Comparison of ENCODE assay signal across 9 cellular contexts in the genomic region with DNA sequence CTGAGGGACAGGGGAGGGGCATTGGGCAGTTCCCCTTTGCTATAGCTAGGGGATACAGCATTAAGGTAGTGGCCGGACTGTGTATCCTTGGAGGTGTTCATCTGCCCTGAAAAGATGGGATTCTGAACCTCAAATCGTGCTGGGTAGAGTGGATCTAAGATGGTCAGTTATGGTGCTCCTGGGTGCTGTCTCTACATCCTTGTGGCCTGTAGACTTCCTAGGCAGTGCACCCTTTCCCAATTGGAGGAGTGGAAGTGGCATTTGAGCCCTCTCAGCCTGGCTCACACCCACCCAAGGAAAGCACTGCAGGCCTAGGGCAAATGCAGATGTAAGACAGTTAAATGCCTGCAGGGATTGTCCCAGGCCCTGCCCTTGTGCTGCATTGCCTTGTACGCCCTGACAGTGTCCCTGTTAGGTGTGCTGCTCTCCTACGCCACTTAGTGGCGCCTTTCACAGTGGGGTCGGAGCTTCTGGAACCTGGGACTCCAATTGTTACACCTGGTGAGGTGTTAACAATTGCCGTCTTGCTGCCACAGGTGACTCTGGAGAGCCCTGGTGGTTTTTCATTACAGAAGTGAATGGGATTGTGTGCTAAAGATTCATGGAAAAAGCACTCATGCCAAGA. TPM values are rescaled to one million over a fixed set of nuclear protein-coding genes. Genes with fewer than 3 reads are reported as not detected.
A peak's percentile ranks its signal among the peaks of the same experiment; 100 is the strongest.
DNase-seq lines count a peak whose midpoint lies in the region; ATAC-seq and TF ChIP-seq lines count a peak whose summit lies in the region.
"Had no signal": no experiment of that assay in that cellular context is flagged by ENCODE, and none has a peak within 500 bp of the region (broad histone marks: within the 10 kb centered on the region; RNA-seq: fewer than 3 reads in every experiment).

No MANE protein-coding gene starts in this region.

- no peaks in the 10 kb centered on the region for H3K9me3 Mint-ChIP-seq in activated CD8-positive, alpha-beta memory T cell treated with anti-CD3 and anti-CD28 coated beads, Interleukin-2, amount 10 ng/mL, durations not matched to agents 7 days and 5 days (ENCODE audit: low read depth)
- H3K9me3 Mint-ChIP-seq: CD8-positive, alpha-beta memory T cell had no signal

- H3K4me1 Mint-ChIP-seq in activated CD8-positive, alpha-beta memory T cell treated with anti-CD3 and anti-CD28 coated beads, Interleukin-2, amount 10 ng/mL, durations not matched to agents 7 days and 5 days: peaks cover 1% of the 10 kb centered on the region

- no peak overlapping the region for H3K4me3 Mint-ChIP-seq in activated CD8-positive, alpha-beta memory T cell treated with anti-CD3 and anti-CD28 coated beads, Interleukin-2, amount 10 ng/mL, durations not matched to agents 7 days and 5 days
- H3K4me3 Mint-ChIP-seq: CD8-positive, alpha-beta memory T cell had no signal

- no peak overlapping the region for H3K9ac ChIP-seq in MM.1S (ENCODE audit: low read length)
- H3K9ac ChIP-seq in GM23248: no peak overlapping the region

- no peak overlapping the region for H2AFZ ChIP-seq in MM.1S (ENCODE audit: low read length)
- H2AFZ ChIP-seq in GM23248: no peak overlapping the region

- WGBS in GM23248 (ENCODE audit: low coverage in 1 of 2, low lambda C conversion rate in 2 of 2, missing lambda C conversion rate in 2 of 2), 2 experiments: 73 to 83% methylated on average over 7 of the region's 7 CpGs

- H4K20me1 ChIP-seq in MM.1S (ENCODE audit: insufficient read depth, low read length) (no peaks in the 10 kb centered on the region), GM23248 (ENCODE audit: insufficient read depth) (no peaks in the 10 kb centered on the region)

- in situ Hi-C loops in GM23248 (cut with MboI): no loop called here

- peaks cover 12% of the 10 kb centered on the region for H3F3A ChIP-seq in MM.1S (ENCODE audit: insufficient read depth, low read length)
- H3F3A ChIP-seq in GM23248 (ENCODE audit: insufficient read depth): peaks cover 11% of the 10 kb centered on the region

- H3K36me3 ChIP-seq in H7 (replicated peaks; ENCODE audit: control insufficient read depth, insufficient read depth, low read length) (no peaks in the 10 kb centered on the region), MM.1S (replicated peaks; ENCODE audit: insufficient read depth, low read length) (no peaks in the 10 kb centered on the region), GM23248 (ENCODE audit: low read depth) (no peaks in the 10 kb centered on the region)

- H3K27me3 Mint-ChIP-seq in activated CD8-positive, alpha-beta memory T cell treated with anti-CD3 and anti-CD28 coated beads, Interleukin-2, amount 10 ng/mL, durations not matched to agents 7 days and 5 days: no peaks in the 10 kb centered on the region

- no peaks in the 10 kb centered on the region for H3K27me3 ChIP-seq in H7 (ENCODE audit: control insufficient read depth, insufficient read depth, low read length)
- no peaks in the 10 kb centered on the region for H3K27me3 ChIP-seq in MM.1S (replicated peaks; ENCODE audit: insufficient read depth, low read length)
- no peaks in the 10 kb centered on the region for H3K27me3 ChIP-seq in GM23248 (replicated peaks; ENCODE audit: insufficient read depth)

- CTCF ChIA-PET in activated CD8-positive, alpha-beta memory T cell treated with anti-CD3 and anti-CD28 coated beads, Interleukin-2, amount 10 ng/mL, durations not matched to agents 7 days and 5 days (lab: Charles Lee): interaction anchor here (0.9 to 3.2 kb wide), 4 partner anchors 9 to 117 kb away, joined by 3 to 11 read pairs (median 4); partner anchors contain the start of gene PPFIBP2

- H3K79me2 ChIP-seq in MM.1S (ENCODE audit: low read length): no peaks in the 10 kb centered on the region
- H3K79me2 ChIP-seq in GM23248 (ENCODE audit: insufficient read depth): no peaks in the 10 kb centered on the region

- H3K9me3 ChIP-seq in MM.1S (replicated peaks; ENCODE audit: insufficient read depth, low read length) (no peaks in the 10 kb centered on the region), GM23248 (ENCODE audit: low read depth) (no peaks in the 10 kb centered on the region)

- peak; percentile 50 for DNase-seq in activated CD8-positive, alpha-beta memory T cell treated with anti-CD3 and anti-CD28 coated beads, Interleukin-2, amount 10 ng/mL, durations not matched to agents 7 days and 5 days
- DNase-seq in activated CD8-positive, alpha-beta memory T cell treated with anti-CD3 and anti-CD28 coated beads for 24 hours: no peak
- DNase-seq in H7 (peak; percentile 65), MM.1S (peak; percentile 63), GM23248 (no peak), NCI-H446 treated with DMSO at 0.1 percent for 48 hours (lab: John Stamatoyannopoulos, UW) (no peak), SIG-M5 (lab: John Stamatoyannopoulos, UW) (no peak)

- no peaks in the 10 kb centered on the region for H3K36me3 Mint-ChIP-seq in activated CD8-positive, alpha-beta memory T cell treated with anti-CD3 and anti-CD28 coated beads, Interleukin-2, amount 10 ng/mL, durations not matched to agents 7 days and 5 days

- H3K9me2 ChIP-seq in MM.1S (replicated peaks; ENCODE audit: insufficient read depth, low read length) (no peaks in the 10 kb centered on the region), GM23248 (ENCODE audit: insufficient read depth) (no peaks in the 10 kb centered on the region)

- H3K27ac Mint-ChIP-seq in activated CD8-positive, alpha-beta memory T cell treated with anti-CD3 and anti-CD28 coated beads, Interleukin-2, amount 10 ng/mL, durations not matched to agents 7 days and 5 days: no peak overlapping the region

- H3K4me3 ChIP-seq in H7 (ENCODE audit: insufficient read depth, low read depth, low read length) (no peak overlapping the region), MM.1S (ENCODE audit: low read length) (no peak overlapping the region; the same call in 1 of the 2 replicates), GM23248 (no peak overlapping the region)

- peak; percentile 67 for ATAC-seq in activated CD8-positive, alpha-beta memory T cell treated with anti-CD3 and anti-CD28 coated beads, Interleukin-2, amount 10 ng/mL, durations not matched to agents 7 days and 5 days
- ATAC-seq in esophagus mucosa: peak; percentile 69

- H3K4me2 ChIP-seq in MM.1S (ENCODE audit: low read depth, low read length) (peak overlapping the region; percentile 39), GM23248 (ENCODE audit: unreplicated experiment) (no peak overlapping the region)

- peak overlapping the region; percentile 53; the same call in 1 of the 2 replicates for H3K27ac ChIP-seq in MM.1S (ENCODE audit: low read length)
- H3K27ac ChIP-seq in GM23248: no peak overlapping the region

- H3K4me1 ChIP-seq in MM.1S (ENCODE audit: low read length) (peaks cover 24% of the 10 kb centered on the region), GM23248 (ENCODE audit: insufficient read depth) (peaks cover 15% of the 10 kb centered on the region)

- TF ChIP-seq CTCF in MM.1S (IDR thresholded peaks at IDR 0.05; ENCODE audit: low read length): peak; percentile 69

RNA-seq across cellular contexts. Expression of gene PPFIBP2, which starts 35.0 kb away (rescaled TPM):
- 10 to 100 TPM in 1 of 2 experiments, 1 to 10 TPM in 1; 7.8 to 10.0 TPM for total RNA-seq in activated CD8-positive, alpha-beta memory T cell treated with anti-CD3 and anti-CD28 coated beads, Interleukin-2, amount 10 ng/mL, durations not matched to agents 7 days and 5 days
- total RNA-seq in H7 (2014; rRNA removed; shearing (Covaris generic)): 6.9 and 9.4 TPM in 2 replicates
- total RNA-seq in esophagus mucosa: 33.4 TPM
- 4.1 and 16.8 TPM in 2 replicates for total RNA-seq in GM23248 (2014; rRNA removed; shearing (Covaris generic))
- 5.9 TPM in 2 replicates for polyA plus RNA-seq in GM23248 (2016; fragmentation: Nextera tagmentation; extraction: Ambion mirVana)

Comparison
In these comparisons a context has a peak if more than half of its experiments do, and no peak if none do; other contexts are left out.
1. DNase-seq: peak in activated CD8-positive, alpha-beta memory T cell treated with anti-CD3 and anti-CD28 coated beads, Interleukin-2, amount 10 ng/mL, durations not matched to agents 7 days and 5 days (single experiment), H7 (single experiment) and MM.1S (single experiment); none in activated CD8-positive, alpha-beta memory T cell treated with anti-CD3 and anti-CD28 coated beads for 24 hours (single experiment), GM23248 (single experiment), NCI-H446 treated with DMSO at 0.1 percent for 48 hours (single experiment) and SIG-M5 (single experiment).